7 cellular contexts compared by ENCODE assay signal in genomic region chr5:4098226-4098625, GRCh38.
"Had no signal": no experiment of that assay in that cellular context is flagged by ENCODE, and none has a peak within 500 bp of the region (broad histone marks: within the 10 kb centered on the region; RNA-seq: fewer than 3 reads in every experiment).

No MANE protein-coding gene starts in this region.

- H3K4me3 ChIP-seq: GM23338 had no signal

- H3K27ac ChIP-seq: KMS-11 had no signal

- H3K9ac ChIP-seq: KMS-11 had no signal

- H2AFZ ChIP-seq: GM23338 had no signal

- H3K4me2 ChIP-seq: GM23338, KMS-11 had no signal

- DNase-seq: H9, HCEC 1CT, Karpas-422, KBM-7 had no signal

- ATAC-seq: GM23338, HepG2 had no signal
